Comparison of ENCODE assay signal across 30 cellular contexts in the genomic region with DNA sequence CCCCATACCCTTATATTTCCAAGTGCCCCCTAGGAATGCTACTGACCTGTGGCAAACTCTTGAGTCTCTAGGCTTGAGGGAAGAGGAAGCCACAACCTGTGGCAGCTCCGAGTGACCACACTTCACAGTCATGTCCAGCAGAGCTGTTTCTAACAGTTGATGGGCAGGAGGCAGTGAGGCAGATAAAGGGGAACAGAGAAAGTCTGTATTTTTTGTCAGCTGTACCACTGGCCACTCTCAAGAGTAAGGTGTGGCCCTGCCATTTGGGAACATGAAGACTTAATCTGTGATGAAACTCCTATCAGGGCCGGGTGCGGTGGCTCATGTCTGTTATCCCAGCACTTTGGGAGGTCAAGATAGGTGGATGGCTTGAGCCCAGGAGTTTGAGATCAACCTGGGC. TPM values are rescaled to one million over a fixed set of nuclear protein-coding genes. Genes with fewer than 3 reads are reported as not detected.
"Had no signal": no experiment of that assay in that cellular context is flagged by ENCODE, and none has a peak within 500 bp of the region (broad histone marks: within the 10 kb centered on the region; RNA-seq: fewer than 3 reads in every experiment).

No MANE protein-coding gene starts in this region.

- ATAC-seq: activated CD4-positive, alpha-beta T cell treated with anti-CD3 and anti-CD28 coated beads for 36 hours; activated T-cell treated with anti-CD3 and anti-CD28 coated beads, Interleukin-2, amount 50 U/mL, for 72 hours; PC-3; T-helper 17 cell had no signal

- H3K27ac ChIP-seq: WERI-Rb-1 had no signal

- H3K36me3 ChIP-seq: WERI-Rb-1 had no signal

- FAIRE-seq: bronchial epithelial cell, RCC 7860, TTC549 had no signal

- DNase-seq: activated CD4-positive, alpha-beta memory T cell treated with anti-CD3 and anti-CD28 coated beads, Interleukin-2, amount 10 ng/mL, durations not matched to agents 7 days and 5 days; activated CD4-positive, alpha-beta T cell treated with anti-CD3 and anti-CD28 coated beads for 36 hours; activated CD4-positive, alpha-beta T cell treated with anti-CD3 and anti-CD28 coated beads, Interleukin-2, amount 50 U/mL, for 1 hour; activated gamma-delta T cell treated with Interleukin-2 at 50 U/mL for 16 hours; activated naive CD4-positive, alpha-beta T cell treated with anti-CD3 and anti-CD28 coated beads, Interleukin-2, amount 50 U/mL, for 16 hours; activated naive CD8-positive, alpha-beta T cell treated with anti-CD3 and anti-CD28 coated beads, Interleukin-2, amount 10 ng/mL, durations not matched to agents 7 days and 5 days; activated T-cell treated with anti-CD3 and anti-CD28 coated beads for 4 hours; activated T-cell treated with anti-CD3 and anti-CD28 coated beads, Interleukin-2, amount 50 U/mL, for 72 hours; aorta; central memory CD4-positive, alpha-beta T cell; Kasumi-1; NCI-H1105 treated with DMSO at 0.1 percent for 48 hours; NCI-H1436 treated with DMSO at 0.1 percent for 48 hours; NCI-H187; NCI-H2081 treated with DMSO at 0.1 percent for 48 hours; NCI-H2171; NCI-H345; NCI-H510A; NCI-H526 treated with DMSO at 0.1 percent for 48 hours; NCI-H82; NK-92 treated with Interleukin-12 subunit alpha and Interleukin-12 subunit beta, amount 100 ng/mL, for 24 hours; PC-3; SHP77 treated with DMSO at 0.1 percent for 48 hours; T-helper 17 cell; T-helper 9 cell; WERI-Rb-1 had no signal

RNA-seq across cellular contexts. Expression of a gene that starts 12.2 kb away (rescaled TPM):
- total RNA-seq: activated CD4-positive, alpha-beta T cell treated with anti-CD3 and anti-CD28 coated beads for 36 hours; activated T-helper 2 cell treated with anti-CD3 and anti-CD28 coated beads, Interferon-gamma antibody, Interleukin-2, Interleukin-4, amounts not matched to agents 10 μg/mL and 5 μg/mL and 100 μg/mL, durations not matched to agents 14 hours and 24 hours and 36 hours; T-helper 17 cell had no signal
